9 cellular contexts compared by ENCODE assay signal in genomic region chr5:142327111-142327842, GRCh38. TPM values are rescaled to one million over a fixed set of nuclear protein-coding genes. Genes with fewer than 3 reads are reported as not detected.
DNase-seq lines count a peak whose midpoint lies in the region; ATAC-seq and TF ChIP-seq lines count a peak whose summit lies in the region.
"Had no signal": no experiment of that assay in that cellular context is flagged by ENCODE, and none has a peak within 500 bp of the region (broad histone marks: within the 10 kb centered on the region; RNA-seq: fewer than 3 reads in every experiment).

No MANE protein-coding gene starts in this region.

- TF ChIP-seq POLR2A in gastroesophageal sphincter (IDR thresholded peaks at IDR 0.05): no peak
- TF ChIP-seq POLR2A in gastrocnemius medialis (IDR thresholded peaks at IDR 0.05): no peak

- no peak for ATAC-seq in gastroesophageal sphincter
- no peak for ATAC-seq in gastrocnemius medialis
- no peak for ATAC-seq in HG02798 (IDR thresholded peaks at IDR 0.05; ENCODE audit: poor library complexity, unreplicated experiment)

- H3K36me3 ChIP-seq in gastroesophageal sphincter (no peaks in the 10 kb centered on the region), gastrocnemius medialis (no peaks in the 10 kb centered on the region)

- no peaks in the 10 kb centered on the region for H3K9me3 ChIP-seq in gastroesophageal sphincter
- H3K9me3 ChIP-seq in gastrocnemius medialis: no peaks in the 10 kb centered on the region

- peaks cover 21% of the 10 kb centered on the region for H3K27me3 ChIP-seq in gastroesophageal sphincter
- peaks cover 18 to 20% (median 19%) of the 10 kb centered on the region in 3 donors for H3K27me3 ChIP-seq in gastrocnemius medialis

- TF ChIP-seq CTCF in gastroesophageal sphincter (IDR thresholded peaks at IDR 0.05) (no peak), gastrocnemius medialis (IDR thresholded peaks at IDR 0.05 in 4 of 5, conservative IDR thresholded peaks at IDR 0.05 in 1 of 5) (no peak)

- H3K4me3 ChIP-seq in gastroesophageal sphincter (no peak overlapping the region), gastrocnemius medialis (no peak overlapping the region)

- H3K4me1 ChIP-seq in gastroesophageal sphincter (peaks cover 0 to 50% (median 11%) of the 10 kb centered on the region in 3 donors), gastrocnemius medialis (peaks cover 7 to 24% of the 10 kb centered on the region in 2 donors)

- intact Hi-C loops in gastrocnemius medialis (cut with DNase I; ENCODE audit: low total_unique reads): loop anchor here (5.0 to 10.0 kb wide), 2 partner anchors 108 to 220 kb away; no protein-coding TSS in a partner anchor

- WGBS in gastroesophageal sphincter (ENCODE audit: low coverage in 1 of 2), 2 donors: 49 to 54% methylated on average over 4 to 8 of the region's 9 CpGs

- DNase-seq in GM04504 (ENCODE audit: low read depth) (peak; percentile 77), SW480 (ENCODE audit: low spot score) (peak; percentile 68), gastrocnemius medialis (no peak), DMS114 treated with DMSO at 0.1 percent for 48 hours (lab: John Stamatoyannopoulos, UW; ENCODE audit: unreplicated experiment) (no peak), occipital lobe (lab: John Stamatoyannopoulos, UW) (no peak)
- DNase-seq: MV-4-11; stimulated activated CD4-positive, alpha-beta T cell treated with anti-CD3 and anti-CD28 coated beads, Interleukin-1b, Interleukin-23, amount 100 ng/mL, for 48 hours had no signal

- H3K27ac ChIP-seq in gastroesophageal sphincter (peak overlapping the region in 3 of 4 donors; percentile 62 to 93 (median 85)), gastrocnemius medialis (peak overlapping the region in 3 of 4 donors; percentile 47 to 67 (median 57))

- in situ Hi-C loops in gastrocnemius medialis (cut with MboI; ENCODE audit: low sequenced_read_pairs in 4 of 4): no loop called here

- TF ChIP-seq EP300 in gastroesophageal sphincter (IDR thresholded peaks at IDR 0.05): no peak

RNA-seq across cellular contexts. Expression of gene SPRY4, which starts 2.5 kb away (rescaled TPM):
- total RNA-seq in gastroesophageal sphincter (10 to 100 TPM in 3 of 4 donors, 1 to 10 TPM in 1; 9.2 to 18.1 (median 12.7) TPM), gastrocnemius medialis (1 to 10 TPM; 4.3 to 6.9 (median 5.9) TPM), occipital lobe (3.3 TPM)

Comparison
In these comparisons a context has a peak if more than half of its experiments do, and no peak if none do; other contexts are left out.
1. DNase-seq: peak in GM04504 (single experiment) and SW480 (single experiment); none in gastrocnemius medialis (0 of 2), DMS114 treated with DMSO at 0.1 percent for 48 hours (single experiment) and occipital lobe (single experiment).